ENCODE assay signal across 22 cellular contexts in the genomic region with DNA sequence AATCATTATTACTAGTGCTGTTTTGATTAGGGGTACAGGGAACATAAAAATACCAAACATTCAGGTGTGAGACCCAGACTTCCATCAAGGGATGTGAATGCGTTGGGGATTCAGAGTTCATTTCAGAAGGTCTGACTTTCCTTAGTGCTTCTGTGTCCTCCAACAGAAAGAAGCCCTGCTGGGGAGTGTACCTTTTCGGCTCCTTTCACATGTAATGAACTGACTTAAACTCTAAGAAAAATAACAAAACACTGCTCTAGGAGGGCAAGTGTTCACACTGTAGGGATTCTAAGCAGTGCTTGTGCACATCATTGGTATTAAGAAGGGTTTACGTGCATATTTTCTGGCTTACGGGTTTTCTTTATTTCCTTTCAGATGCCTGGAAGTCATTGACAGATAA. TPM values are rescaled to one million over a fixed set of nuclear protein-coding genes. Genes with fewer than 3 reads are reported as not detected.
DNase-seq lines count a peak whose midpoint lies in the region; ATAC-seq and TF ChIP-seq lines count a peak whose summit lies in the region.
"Had no signal": no experiment of that assay in that cellular context is flagged by ENCODE, and none has a peak within 500 bp of the region (broad histone marks: within the 10 kb centered on the region; RNA-seq: fewer than 3 reads in every experiment).

No MANE protein-coding gene starts in this region.

- TF ChIP-seq POLR2A in vagina (IDR thresholded peaks at IDR 0.05): no peak

- H3K4me1 Mint-ChIP-seq in activated naive CD8-positive, alpha-beta T cell (ENCODE audit: low read depth): peaks cover 5% of the 10 kb centered on the region
- peaks cover 5% of the 10 kb centered on the region for H3K4me1 Mint-ChIP-seq in activated naive CD8-positive, alpha-beta T cell treated with anti-CD3 and anti-CD28 coated beads, Interleukin-2, amount 50 U/mL, for 24 hours
- H3K4me1 Mint-ChIP-seq in activated T-helper 17 cell treated with anti-CD3 and anti-CD28 coated beads, Interleukin-2, amount 50 U/mL, for 72 hours: peaks cover 9% of the 10 kb centered on the region
- no peaks in the 10 kb centered on the region for H3K4me1 Mint-ChIP-seq in memory B cell

- H3K27ac Mint-ChIP-seq in activated naive CD8-positive, alpha-beta T cell: peak overlapping the region; percentile 1
- H3K27ac Mint-ChIP-seq in activated naive CD8-positive, alpha-beta T cell treated with anti-CD3 and anti-CD28 coated beads, Interleukin-2, amount 50 U/mL, for 24 hours: no peak overlapping the region
- peak overlapping the region; percentile 2 for H3K27ac Mint-ChIP-seq in activated T-helper 17 cell treated with anti-CD3 and anti-CD28 coated beads, Interleukin-2, amount 50 U/mL, for 72 hours
- H3K27ac Mint-ChIP-seq in memory B cell: peak overlapping the region; percentile 9
- H3K27ac Mint-ChIP-seq: CD14-positive monocyte had no signal

- peaks cover 10% of the 10 kb centered on the region for H3K36me3 Mint-ChIP-seq in activated naive CD8-positive, alpha-beta T cell
- H3K36me3 Mint-ChIP-seq in activated naive CD8-positive, alpha-beta T cell treated with anti-CD3 and anti-CD28 coated beads, Interleukin-2, amount 50 U/mL, for 24 hours (ENCODE audit: low read depth): peaks cover 41% of the 10 kb centered on the region
- peaks cover 97% of the 10 kb centered on the region for H3K36me3 Mint-ChIP-seq in activated T-helper 17 cell treated with anti-CD3 and anti-CD28 coated beads, Interleukin-2, amount 50 U/mL, for 72 hours (ENCODE audit: low read depth)
- peaks cover 37% of the 10 kb centered on the region for H3K36me3 Mint-ChIP-seq in memory B cell

- H3K9me3 ChIP-seq in HUES6 (ENCODE audit: control insufficient read depth, insufficient read depth, low read depth, low read length) (no peaks in the 10 kb centered on the region), vagina (no peaks in the 10 kb centered on the region)
- H3K9me3 ChIP-seq: BLaER1, HAP-1 had no signal

- H3K4me1 ChIP-seq in HUES6 (ENCODE audit: control insufficient read depth, insufficient read depth, low read length) (peaks cover 6% of the 10 kb centered on the region; the same call in 1 of the 2 replicates), vagina (no peaks in the 10 kb centered on the region)
- H3K4me1 ChIP-seq: HAP-1 had no signal

- H3K4me3 Mint-ChIP-seq in activated naive CD8-positive, alpha-beta T cell: no peak overlapping the region
- no peak overlapping the region for H3K4me3 Mint-ChIP-seq in activated naive CD8-positive, alpha-beta T cell treated with anti-CD3 and anti-CD28 coated beads, Interleukin-2, amount 50 U/mL, for 24 hours
- no peak overlapping the region for H3K4me3 Mint-ChIP-seq in activated T-helper 17 cell treated with anti-CD3 and anti-CD28 coated beads, Interleukin-2, amount 50 U/mL, for 72 hours
- H3K4me3 Mint-ChIP-seq in memory B cell: no peak overlapping the region
- H3K4me3 Mint-ChIP-seq: CD14-positive monocyte; CD8-positive, alpha-beta T cell had no signal

- no peaks in the 10 kb centered on the region for H3K9me3 Mint-ChIP-seq in activated naive CD8-positive, alpha-beta T cell (ENCODE audit: low read depth)
- H3K9me3 Mint-ChIP-seq in activated naive CD8-positive, alpha-beta T cell treated with anti-CD3 and anti-CD28 coated beads, Interleukin-2, amount 50 U/mL, for 24 hours: no peaks in the 10 kb centered on the region
- no peaks in the 10 kb centered on the region for H3K9me3 Mint-ChIP-seq in activated T-helper 17 cell treated with anti-CD3 and anti-CD28 coated beads, Interleukin-2, amount 50 U/mL, for 72 hours
- H3K9me3 Mint-ChIP-seq in memory B cell: no peaks in the 10 kb centered on the region
- H3K9me3 Mint-ChIP-seq: CD8-positive, alpha-beta T cell had no signal

- intact Hi-C loops in vagina (cut with DNase I): no loop called here

- TF ChIP-seq CTCF in vagina (IDR thresholded peaks at IDR 0.05): no peak

- H3K36me3 ChIP-seq in HUES6 (ENCODE audit: control insufficient read depth, insufficient read depth, low read length) (peaks cover 94% of the 10 kb centered on the region), vagina (peaks cover 10 to 94% of the 10 kb centered on the region in 2 donors)

- no peak overlapping the region for H3K4me3 ChIP-seq in HUES6 (ENCODE audit: low read depth, low read length)
- no peak overlapping the region for H3K4me3 ChIP-seq in vagina
- H3K4me3 ChIP-seq: BLaER1, GM12878, HAP-1 had no signal

- ATAC-seq in activated naive CD8-positive, alpha-beta T cell treated with anti-CD3 and anti-CD28 coated beads, Interleukin-2, amount 50 U/mL, for 24 hours: no peak
- no peak for ATAC-seq in activated T-helper 17 cell treated with anti-CD3 and anti-CD28 coated beads, Interleukin-2, amount 50 U/mL, for 72 hours (replicated peaks)
- ATAC-seq in memory B cell (ENCODE audit: low read depth) (no peak), GM18909 (IDR thresholded peaks at IDR 0.05; ENCODE audit: poor library complexity, unreplicated experiment) (no peak), HG02623 (IDR thresholded peaks at IDR 0.05; ENCODE audit: unreplicated experiment) (no peak)
- ATAC-seq: CD8-positive, alpha-beta T cell; GM12878; HepG2 had no signal

- H3K27me3 ChIP-seq in HUES6 (ENCODE audit: control insufficient read depth, insufficient read depth, low read length) (no peaks in the 10 kb centered on the region), vagina (no peaks in the 10 kb centered on the region)
- H3K27me3 ChIP-seq: BLaER1 had no signal

- H3K27ac ChIP-seq in HUES6 (ENCODE audit: low read depth, low read length) (peak overlapping the region; percentile 31), vagina (no peak overlapping the region)
- H3K27ac ChIP-seq: BLaER1 had no signal

- H3K9ac ChIP-seq in HUES6 (ENCODE audit: low read length): no peak overlapping the region
- H3K9ac ChIP-seq: BLaER1 had no signal

- no peaks in the 10 kb centered on the region for H3K27me3 Mint-ChIP-seq in activated naive CD8-positive, alpha-beta T cell
- no peaks in the 10 kb centered on the region for H3K27me3 Mint-ChIP-seq in activated naive CD8-positive, alpha-beta T cell treated with anti-CD3 and anti-CD28 coated beads, Interleukin-2, amount 50 U/mL, for 24 hours
- no peaks in the 10 kb centered on the region for H3K27me3 Mint-ChIP-seq in activated T-helper 17 cell treated with anti-CD3 and anti-CD28 coated beads, Interleukin-2, amount 50 U/mL, for 72 hours
- no peaks in the 10 kb centered on the region for H3K27me3 Mint-ChIP-seq in memory B cell

- DNase-seq in activated naive CD8-positive, alpha-beta T cell treated with anti-CD3 and anti-CD28 coated beads, Interleukin-2, amount 50 U/mL, for 24 hours: no peak
- no peak for DNase-seq in memory B cell (ENCODE audit: low spot score in 2 of 2)
- DNase-seq in vagina (ENCODE audit: extremely low spot score in 2 of 2): no peak
- DNase-seq: 8988T; CD8-positive, alpha-beta T cell; DMS 273 treated with DMSO at 0.1 percent for 48 hours; DMS53; DND-41; EL; KG1 had no signal

RNA-seq across cellular contexts. Expression of a gene that starts 15.7 kb away (rescaled TPM):
- 1 to 10 TPM in 1 of 2 donors, under 1 TPM in 1; 0.29 to 1.2 TPM for total RNA-seq in activated T-helper 17 cell treated with anti-CD3 and anti-CD28 coated beads, Interleukin-2, amount 50 U/mL, for 72 hours
- total RNA-seq in vagina: not detected
- total RNA-seq: GM12878, H1, HT-29 had no signal

RNA-seq across cellular contexts. Expression of a gene that starts 19.4 kb away (rescaled TPM):
- 10 to 100 TPM in 1 of 2 donors, 1 to 10 TPM in 1; 8.2 to 14.9 TPM for total RNA-seq in activated T-helper 17 cell treated with anti-CD3 and anti-CD28 coated beads, Interleukin-2, amount 50 U/mL, for 72 hours
- 21.4 TPM for total RNA-seq in vagina

RNA-seq across cellular contexts. Expression of a gene that starts 54.2 kb away (rescaled TPM):
- 1 to 10 TPM; 7.0 to 7.5 TPM for total RNA-seq in activated T-helper 17 cell treated with anti-CD3 and anti-CD28 coated beads, Interleukin-2, amount 50 U/mL, for 72 hours
- 30.0 TPM for total RNA-seq in vagina
